In genomic region chr18:37484893-37485834, GRCh38 we compare ENCODE assay signal across 9 cellular contexts.
DNase-seq lines count a peak whose midpoint lies in the region; ATAC-seq and TF ChIP-seq lines count a peak whose summit lies in the region.
"Had no signal": no experiment of that assay in that cellular context is flagged by ENCODE, and none has a peak within 500 bp of the region (broad histone marks: within the 10 kb centered on the region; RNA-seq: fewer than 3 reads in every experiment).

No MANE protein-coding gene starts in this region.

- no peaks in the 10 kb centered on the region for H3K79me2 ChIP-seq in fibroblast of lung (ENCODE audit: control insufficient read depth, insufficient read depth, low read length)

- H3K36me3 Mint-ChIP-seq in Caco-2 (ENCODE audit: insufficient read depth, unreplicated experiment), result no peaks in the 10 kb centered on the region
- H3K36me3 Mint-ChIP-seq in activated T-helper 17 cell treated with anti-CD3 and anti-CD28 coated beads, Interleukin-2, amount 50 U/mL, for 72 hours (ENCODE audit: low read depth), result no peaks in the 10 kb centered on the region

- no peak overlapping the region for H3K4me2 ChIP-seq in fibroblast of lung (ENCODE audit: extremely low read depth, insufficient read depth, low read length)

- ATAC-seq in psoas muscle (peak; percentile 73 to 80 (median 78)), GM19023 (IDR thresholded peaks at IDR 0.05; ENCODE audit: unreplicated experiment) (no peak)
- ATAC-seq in activated T-helper 17 cell treated with anti-CD3 and anti-CD28 coated beads, Interleukin-2, amount 50 U/mL, for 72 hours (replicated peaks), result no peak
- ATAC-seq: Panc1 had no signal

- intact Hi-C loops in psoas muscle (cut with DNase I) (loop anchor here in 1 of 2 donors (5.0 kb wide), 2 partner anchors 57 to 143 kb away; no protein-coding TSS in a partner anchor), Caco-2 (cut with micrococcal nuclease; ENCODE audit: unreplicated experiment) (no loop called here)

- DNase-seq in DMS 273 (lab: John Stamatoyannopoulos, UW; ENCODE audit: unreplicated experiment) (peak; percentile 87), DMS 273 treated with DMSO at 0.1 percent for 48 hours (lab: John Stamatoyannopoulos, UW) (no peak), NCI-H2107 treated with DMSO at 0.1 percent for 48 hours (lab: John Stamatoyannopoulos, UW; ENCODE audit: unreplicated experiment) (peak; percentile 64), fibroblast of lung (ENCODE audit: low read depth in 2 of 2) (peak; percentile 4 to 8), psoas muscle (peak in 1 of 2 donors; percentile 19), Caco-2 (no peak)

- H3K27ac ChIP-seq in fibroblast of lung (ENCODE audit: insufficient read depth, low read length) (no peak overlapping the region), psoas muscle (no peak overlapping the region)

- no TSS peak for BruUV-seq in Caco-2 (replicated peaks; lab: Mats Ljungman, UMichigan)

- no peaks in the 10 kb centered on the region for H4K20me1 ChIP-seq in fibroblast of lung (ENCODE audit: control insufficient read depth, extremely low read depth, insufficient read depth, low read length)

- H2AFZ ChIP-seq in fibroblast of lung (ENCODE audit: low read length), result no peak overlapping the region

- H3K4me3 ChIP-seq in fibroblast of lung (replicated peaks in 1 of 4; ENCODE audit: control extremely low read depth in 1 of 4, insufficient read depth in 1 of 4, low read depth in 3 of 4, low read length in 4 of 4) (no peak overlapping the region), psoas muscle (peak overlapping the region; percentile 55), Caco-2 (ENCODE audit: low read depth, low read length) (no peak overlapping the region)

- no peak overlapping the region for H3K9ac ChIP-seq in fibroblast of lung (ENCODE audit: insufficient read depth, low read length)

- no peaks in the 10 kb centered on the region for H3K36me3 ChIP-seq in fibroblast of lung (ENCODE audit: control insufficient read depth, insufficient read depth, low read length)
- no peaks in the 10 kb centered on the region for H3K36me3 ChIP-seq in psoas muscle (ENCODE audit: insufficient read depth in 1 of 2, low read depth in 1 of 2)
- H3K36me3 ChIP-seq in Caco-2 (ENCODE audit: control insufficient read depth, insufficient read depth, low read length), result no peaks in the 10 kb centered on the region

- CTCF ChIA-PET in Caco-2 (lab: Charles Lee), result no interaction called here

- no peak for TF ChIP-seq CTCF in fibroblast of lung (conservative IDR thresholded peaks at IDR 0.05 in 1 of 2, IDR thresholded peaks at IDR 0.05 in 1 of 2; ENCODE audit: low read depth in 1 of 2, low read length in 2 of 2)
- peak; percentile 45 for TF ChIP-seq CTCF in psoas muscle (IDR thresholded peaks at IDR 0.05)
- no peak for TF ChIP-seq CTCF in Caco-2 (IDR thresholded peaks at IDR 0.05; ENCODE audit: insufficient read depth in 1 of 2, low read depth in 1 of 2, low read length in 1 of 2, severe bottlenecking in 1 of 2, unreplicated experiment in 1 of 2)

- no peaks in the 10 kb centered on the region for H3K4me1 ChIP-seq in fibroblast of lung (ENCODE audit: control insufficient read depth, extremely low read depth, insufficient read depth, low read length)
- H3K4me1 ChIP-seq in psoas muscle, result no peaks in the 10 kb centered on the region
- H3K4me1 ChIP-seq in Caco-2, result no peaks in the 10 kb centered on the region

- no peaks in the 10 kb centered on the region for H3K9me3 Mint-ChIP-seq in Caco-2 (ENCODE audit: unreplicated experiment)
- H3K9me3 Mint-ChIP-seq in activated T-helper 17 cell treated with anti-CD3 and anti-CD28 coated beads, Interleukin-2, amount 50 U/mL, for 72 hours, result peaks cover 3% of the 10 kb centered on the region

- H3K27me3 ChIP-seq in fibroblast of lung (ENCODE audit: control insufficient read depth, insufficient read depth, low read length) (peaks cover 10% of the 10 kb centered on the region), psoas muscle (ENCODE audit: insufficient read depth in 3 of 3, low read length in 2 of 3) (peaks cover 0 to 80% (median 30%) of the 10 kb centered on the region in 3 donors), Caco-2 (replicated peaks; ENCODE audit: control insufficient read depth, insufficient read depth, low read length) (no peaks in the 10 kb centered on the region)

- H3K27me3 Mint-ChIP-seq in Caco-2 (ENCODE audit: insufficient read depth, unreplicated experiment), result peaks cover 21% of the 10 kb centered on the region
- H3K27me3 Mint-ChIP-seq in activated T-helper 17 cell treated with anti-CD3 and anti-CD28 coated beads, Interleukin-2, amount 50 U/mL, for 72 hours, result peaks cover 74% of the 10 kb centered on the region

- H3K4me3 Mint-ChIP-seq in Caco-2 (ENCODE audit: unreplicated experiment), result no peak overlapping the region
- H3K4me3 Mint-ChIP-seq in activated T-helper 17 cell treated with anti-CD3 and anti-CD28 coated beads, Interleukin-2, amount 50 U/mL, for 72 hours, result no peak overlapping the region

- POLR2A ChIA-PET in Caco-2 (lab: Charles Lee), result no interaction called here

- H3K4me1 Mint-ChIP-seq in Caco-2 (ENCODE audit: low read depth, unreplicated experiment), result no peaks in the 10 kb centered on the region
- peaks cover 10% of the 10 kb centered on the region for H3K4me1 Mint-ChIP-seq in activated T-helper 17 cell treated with anti-CD3 and anti-CD28 coated beads, Interleukin-2, amount 50 U/mL, for 72 hours

- no peaks in the 10 kb centered on the region for H3K9me3 ChIP-seq in fibroblast of lung (ENCODE audit: control insufficient read depth, insufficient read depth, low read depth, low read length)
- no peaks in the 10 kb centered on the region for H3K9me3 ChIP-seq in psoas muscle
- no peaks in the 10 kb centered on the region for H3K9me3 ChIP-seq in Caco-2

- WGBS in psoas muscle, 3 donors, result 1 to 3% (median 2%) methylated on average over 58 to 101 of the region's 102 CpGs

- no peak overlapping the region for H3K27ac Mint-ChIP-seq in Caco-2 (ENCODE audit: unreplicated experiment)
- no peak overlapping the region for H3K27ac Mint-ChIP-seq in activated T-helper 17 cell treated with anti-CD3 and anti-CD28 coated beads, Interleukin-2, amount 50 U/mL, for 72 hours

Comparison
In these comparisons a context has a peak if more than half of its experiments do, and no peak if none do; other contexts are left out.
1. DNase-seq: peak in DMS 273 (single experiment), NCI-H2107 treated with DMSO at 0.1 percent for 48 hours (single experiment) and fibroblast of lung (2 of 2); none in DMS 273 treated with DMSO at 0.1 percent for 48 hours (single experiment) and Caco-2 (0 of 2).
2. ATAC-seq: peak in psoas muscle (4 of 4); none in GM19023 (single experiment) and activated T-helper 17 cell treated with anti-CD3 and anti-CD28 coated beads, Interleukin-2, amount 50 U/mL, for 72 hours (single experiment).